ENCODE assay signal across 24 cellular contexts in genomic region chr4:169741569-169741968, GRCh38.
DNase-seq lines count a peak whose midpoint lies in the region; ATAC-seq and TF ChIP-seq lines count a peak whose summit lies in the region.
"Had no signal": no experiment of that assay in that cellular context is flagged by ENCODE, and none has a peak within 500 bp of the region (broad histone marks: within the 10 kb centered on the region; RNA-seq: fewer than 3 reads in every experiment).

No MANE protein-coding gene starts in this region.

- no peak for TF ChIP-seq RAD21 in Ishikawa (IDR thresholded peaks at IDR 0.05; ENCODE audit: low read depth)

- H3K36me3 ChIP-seq in adipocyte (ENCODE audit: control insufficient read depth, insufficient read depth, low read length, severe bottlenecking), result peaks cover 20% of the 10 kb centered on the region

- no peaks in the 10 kb centered on the region for H3K27me3 ChIP-seq in adipocyte (replicated peaks; ENCODE audit: control insufficient read depth, insufficient read depth, low read length)
- H3K27me3 ChIP-seq: body of pancreas, neural progenitor cell, upper lobe of left lung had no signal

- ATAC-seq in GM18520 (IDR thresholded peaks at IDR 0.05; ENCODE audit: unreplicated experiment), result no peak
- ATAC-seq: activated CD8-positive, alpha-beta T cell treated with anti-CD3 and anti-CD28 coated beads, Interleukin-2, amount 10 ng/mL, durations not matched to agents 7 days and 5 days; body of pancreas; lower lobe of right lung; right cardiac atrium; stimulated activated memory B cell treated with anti-CD40 and anti-IgM and Interleukin-4, amounts not matched to agents 10 μg/mL and 1 μg/mL and 100 μg/mL, for 72 hours had no signal

- peaks cover 18% of the 10 kb centered on the region for H3K4me1 ChIP-seq in adipocyte (ENCODE audit: control insufficient read depth, insufficient read depth, low read length)
- H3K4me1 ChIP-seq: body of pancreas, lower lobe of right lung, neural progenitor cell, parathyroid adenoma, upper lobe of left lung had no signal

- H3K9me3 ChIP-seq in adipocyte (ENCODE audit: control insufficient read depth, low read length), result no peaks in the 10 kb centered on the region
- H3K9me3 ChIP-seq: body of pancreas, lower lobe of right lung, SK-N-SH, upper lobe of left lung had no signal

- H3K9ac ChIP-seq in adipocyte (ENCODE audit: low read length), result no peak overlapping the region
- H3K9ac ChIP-seq: neural progenitor cell, parathyroid adenoma, SK-N-SH had no signal

- TF ChIP-seq EP300 in Ishikawa (IDR thresholded peaks at IDR 0.05; ENCODE audit: borderline replicate concordance), result no peak

- peak; percentile 50 for DNase-seq in adipocyte (ENCODE audit: low read depth)
- peak; percentile 25 for DNase-seq in iris pigment epithelial cell (ENCODE audit: low read depth)
- no peak for DNase-seq in activated T-cell treated with anti-CD3 and anti-CD28 coated beads, Interleukin-2, amount 50 U/mL, for 48 hours
- no peak for DNase-seq in CD1c-positive myeloid dendritic cell (ENCODE audit: extremely low spot score)
- no peak for DNase-seq in DMS79 (lab: John Stamatoyannopoulos, UW)
- DNase-seq: activated CD8-positive, alpha-beta T cell treated with anti-CD3 and anti-CD28 coated beads, Interleukin-2, amount 10 ng/mL, durations not matched to agents 7 days and 5 days; body of pancreas; Calu3; head of caudate nucleus; lower lobe of right lung; NCI-H1436; NCI-H2107; NCI-H446; right cardiac atrium; SK-N-SH; stimulated activated CD4-positive, alpha-beta T cell treated with anti-CD3 and anti-CD28 coated beads, Interleukin-12 subunit alpha, Interleukin-12 subunit beta, amount 100 ng/mL, for 4 hours; stimulated activated CD4-positive, alpha-beta T cell treated with anti-CD3 and anti-CD28 coated beads, Interleukin-4, amount 100 ng/mL, for 1 hour; substantia nigra; upper lobe of left lung had no signal

- H3K4me3 ChIP-seq in adipocyte (ENCODE audit: low read length), result no peak overlapping the region
- H3K4me3 ChIP-seq: body of pancreas, lower lobe of right lung, neural progenitor cell, upper lobe of left lung had no signal

TF ChIP-seq in Ishikawa, 13 proteins besides CTCF, POLR2A, EP300 and RAD21:
- TF ChIP-seq CEBPB (IDR thresholded peaks at IDR 0.05) (peak; percentile 92), USF1 (IDR thresholded peaks at IDR 0.05) (no peak)

Comparison
In these comparisons a context has a peak if more than half of its experiments do, and no peak if none do; other contexts are left out.
1. DNase-seq: peak in adipocyte (single experiment) and iris pigment epithelial cell (single experiment); none in activated T-cell treated with anti-CD3 and anti-CD28 coated beads, Interleukin-2, amount 50 U/mL, for 48 hours (0 of 2), CD1c-positive myeloid dendritic cell (single experiment) and DMS79 (single experiment).